Comparison of ENCODE assay signal across 9 cellular contexts in the genomic region with DNA sequence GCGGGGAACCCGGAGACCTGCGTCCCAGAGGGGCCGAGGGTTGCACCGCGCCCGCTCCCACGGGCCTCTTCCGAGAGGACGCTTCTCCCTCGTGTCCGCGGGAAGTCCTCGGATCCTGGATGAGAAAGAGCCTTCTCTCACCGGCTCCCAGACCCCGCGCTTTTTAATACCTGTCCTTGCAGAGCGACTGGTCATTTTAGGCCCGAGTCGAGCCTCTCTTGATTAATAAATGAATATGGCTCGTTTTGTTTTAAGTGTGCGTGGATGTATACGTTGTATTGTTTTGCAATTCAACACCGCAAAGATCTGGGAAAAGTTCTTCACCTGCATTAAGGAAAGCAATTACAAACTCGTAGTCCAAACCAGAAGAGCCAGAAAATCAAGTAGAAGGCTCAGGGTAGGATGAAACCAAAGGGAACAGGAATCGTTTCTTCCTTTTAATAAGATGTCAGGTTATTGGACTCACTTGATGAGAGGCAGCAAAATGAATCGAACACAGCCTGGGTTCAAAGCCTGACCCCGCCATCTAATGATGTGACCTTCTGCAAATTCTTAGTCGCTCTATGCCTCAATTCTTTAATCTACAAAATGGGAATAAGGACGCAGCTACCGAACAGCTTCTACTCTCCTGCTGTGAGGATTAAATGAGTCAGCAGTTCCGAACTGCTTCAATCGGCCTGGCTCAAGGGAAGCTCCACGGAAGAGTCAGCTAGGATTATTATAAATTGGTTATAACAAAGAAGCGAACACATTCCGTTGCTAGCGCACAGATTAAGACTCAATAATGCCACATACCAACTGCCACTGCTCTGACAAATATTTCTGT.
DNase-seq lines count a peak whose midpoint lies in the region; FAIRE-seq and TF ChIP-seq lines count a peak whose summit lies in the region.
"Had no signal": no experiment of that assay in that cellular context is flagged by ENCODE, and none has a peak within 500 bp of the region (broad histone marks: within the 10 kb centered on the region; RNA-seq: fewer than 3 reads in every experiment).

No MANE protein-coding gene starts in this region.

- no peak overlapping the region for H3K27ac Mint-ChIP-seq in osteocyte (ENCODE audit: unreplicated experiment)

- WGBS in adrenal gland, 4 donors: 43 to 71% (median 56%) methylated on average over 23 to 37 of the region's 37 CpGs

- TF ChIP-seq CTCF in PC-9 (conservative IDR thresholded peaks at IDR 0.05) (no peak), endothelial cell of umbilical vein (IDR thresholded peaks at IDR 0.05; ENCODE audit: extremely low read depth in 1 of 2, insufficient read depth in 1 of 2, low read depth in 1 of 2, low read length in 2 of 2) (no peak), osteocyte (IDR thresholded peaks at IDR 0.05) (no peak), adrenal gland (IDR thresholded peaks at IDR 0.05) (no peak), MM.1S (IDR thresholded peaks at IDR 0.05; ENCODE audit: low read length) (no peak)

- peak; percentile 86 for DNase-seq in DMS53 (lab: John Stamatoyannopoulos, UW)
- peak; percentile 30 to 73 for DNase-seq in PC-9
- no peak for DNase-seq in endothelial cell of umbilical vein (ENCODE audit: low read depth, low spot score)
- no peak for DNase-seq in osteocyte (ENCODE audit: extremely low spot score, unreplicated experiment)
- DNase-seq in adrenal gland: no peak
- DNase-seq in NCI-H1930 (lab: John Stamatoyannopoulos, UW): no peak
- no peak for DNase-seq in MM.1S
- no peak for DNase-seq in activated CD4-positive, alpha-beta T cell treated with anti-CD3 and anti-CD28 coated beads for 48 hours
- DNase-seq: KG1 had no signal

- H3K36me3 ChIP-seq in PC-9 (ENCODE audit: low read depth) (no peaks in the 10 kb centered on the region), endothelial cell of umbilical vein (ENCODE audit: control insufficient read depth in 2 of 2, extremely low read depth in 1 of 2, insufficient read depth in 2 of 2, low read length in 2 of 2) (no peaks in the 10 kb centered on the region), adrenal gland (replicated peaks in 1 of 2) (no peaks in the 10 kb centered on the region), MM.1S (replicated peaks; ENCODE audit: insufficient read depth, low read length) (no peaks in the 10 kb centered on the region)

- no peaks in the 10 kb centered on the region for H3K27me3 ChIP-seq in PC-9 (ENCODE audit: insufficient read depth, low read depth)
- H3K27me3 ChIP-seq in endothelial cell of umbilical vein (ENCODE audit: control insufficient read depth in 2 of 2, insufficient read depth in 2 of 2, low read length in 2 of 2): peaks cover 20 to 48% of the 10 kb centered on the region in 2 experiments
- H3K27me3 ChIP-seq in adrenal gland: peaks cover 4% of the 10 kb centered on the region
- no peaks in the 10 kb centered on the region for H3K27me3 ChIP-seq in MM.1S (replicated peaks; ENCODE audit: insufficient read depth, low read length)

- H3K9me1 ChIP-seq in endothelial cell of umbilical vein (replicated peaks; ENCODE audit: control insufficient read depth, extremely low read depth, insufficient read depth, low read length): no peaks in the 10 kb centered on the region

- no peaks in the 10 kb centered on the region for H3K79me2 ChIP-seq in PC-9 (ENCODE audit: low read depth)
- H3K79me2 ChIP-seq in endothelial cell of umbilical vein (ENCODE audit: control insufficient read depth, insufficient read depth, low read length): no peaks in the 10 kb centered on the region
- H3K79me2 ChIP-seq in MM.1S (ENCODE audit: low read length): no peaks in the 10 kb centered on the region

- H3K4me1 ChIP-seq in PC-9 (replicated peaks; ENCODE audit: insufficient read depth) (peaks cover 31% of the 10 kb centered on the region), endothelial cell of umbilical vein (ENCODE audit: control insufficient read depth, extremely low read depth, insufficient read depth, low read length) (peaks cover 6% of the 10 kb centered on the region), adrenal gland (replicated peaks in 1 of 2) (peaks cover 0 to 4% of the 10 kb centered on the region in 2 donors), MM.1S (ENCODE audit: low read length) (no peaks in the 10 kb centered on the region)

- intact Hi-C loops in PC-9 (cut with micrococcal nuclease; ENCODE audit: unreplicated experiment): loop anchor here (1.0 to 5.0 kb wide), 6 partner anchors 19 to 352 kb away; a partner anchor contains a TSS
- intact Hi-C loops in endothelial cell of umbilical vein (cut with micrococcal nuclease): loop anchor here (5.0 kb wide), 1 partner anchor 82 kb away; no protein-coding TSS in a partner anchor
- intact Hi-C loops in adrenal gland (cut with DNase I): no loop called here

- H3K36me3 Mint-ChIP-seq in osteocyte (ENCODE audit: unreplicated experiment): no peaks in the 10 kb centered on the region

- H3F3A ChIP-seq in PC-9 (ENCODE audit: insufficient read depth, low read depth) (no peaks in the 10 kb centered on the region; the same call in 1 of the 2 replicates), MM.1S (ENCODE audit: insufficient read depth, low read length) (no peaks in the 10 kb centered on the region)

- H4K20me1 ChIP-seq in PC-9 (ENCODE audit: insufficient read depth) (no peaks in the 10 kb centered on the region), endothelial cell of umbilical vein (replicated peaks; ENCODE audit: control insufficient read depth, extremely low read depth, insufficient read depth, low read length) (no peaks in the 10 kb centered on the region), MM.1S (ENCODE audit: insufficient read depth, low read length) (no peaks in the 10 kb centered on the region)

- FAIRE-seq in endothelial cell of umbilical vein (lab: Jason Lieb, UNC): no peak

- dilution Hi-C loops in endothelial cell of umbilical vein (cut with MboI; ENCODE audit: extremely low pct_ligation_motif_present, low sequenced_read_pairs): no loop called here

- CTCF ChIA-PET in PC-9 (lab: Charles Lee): no interaction called here
- CTCF ChIA-PET in endothelial cell of umbilical vein (lab: Charles Lee): no interaction called here

- peaks cover 12% of the 10 kb centered on the region for H3K4me1 Mint-ChIP-seq in osteocyte (ENCODE audit: unreplicated experiment)

- H2AFZ ChIP-seq in PC-9 (peak overlapping the region; percentile 82), endothelial cell of umbilical vein (ENCODE audit: low read depth, low read length) (peak overlapping the region; percentile 78), MM.1S (ENCODE audit: low read length) (no peak overlapping the region)

- H3K4me3 Mint-ChIP-seq in osteocyte (ENCODE audit: unreplicated experiment): peak overlapping the region; percentile 76

- TF ChIP-seq POLR2A in endothelial cell of umbilical vein (IDR thresholded peaks at IDR 0.05; ENCODE audit: low read depth, low read length) (no peak), adrenal gland (IDR thresholded peaks at IDR 0.05) (no peak)

- BruUV-seq in PC-9 (replicated peaks; lab: Mats Ljungman, UMichigan): TSS peak; percentile 83
- no TSS peak for BruUV-seq in endothelial cell of umbilical vein (replicated peaks; lab: Mats Ljungman, UMichigan)

- no peaks in the 10 kb centered on the region for H3K9me2 ChIP-seq in PC-9 (ENCODE audit: insufficient read depth)
- no peaks in the 10 kb centered on the region for H3K9me2 ChIP-seq in MM.1S (replicated peaks; ENCODE audit: insufficient read depth, low read length)

- H3K4me3 ChIP-seq in PC-9 (peak overlapping the region; percentile 81), endothelial cell of umbilical vein (replicated peaks in 1 of 3; ENCODE audit: insufficient read depth in 1 of 3, low read depth in 1 of 3, low read length in 3 of 3) (peak overlapping the region in 1 of 3 experiments; percentile 29), adrenal gland (peak overlapping the region in 2 of 4 donors; percentile 20 to 68), MM.1S (ENCODE audit: low read length) (no peak overlapping the region)

- H3K27ac ChIP-seq in PC-9: peak overlapping the region; percentile 94
- no peak overlapping the region for H3K27ac ChIP-seq in endothelial cell of umbilical vein (ENCODE audit: insufficient read depth, low read depth, low read length)
- H3K27ac ChIP-seq in adrenal gland: peak overlapping the region in 1 of 5 donors; percentile 58
- no peak overlapping the region for H3K27ac ChIP-seq in MM.1S (ENCODE audit: low read length)

- H3K9me3 ChIP-seq in PC-9 (ENCODE audit: insufficient read depth, low read depth) (no peaks in the 10 kb centered on the region), endothelial cell of umbilical vein (replicated peaks; ENCODE audit: control insufficient read depth, insufficient read depth, low read length) (no peaks in the 10 kb centered on the region), adrenal gland (replicated peaks in 1 of 3) (no peaks in the 10 kb centered on the region), MM.1S (replicated peaks; ENCODE audit: insufficient read depth, low read length) (no peaks in the 10 kb centered on the region)

- H3K27me3 Mint-ChIP-seq in osteocyte (ENCODE audit: unreplicated experiment): peaks cover 20% of the 10 kb centered on the region

- POLR2A ChIA-PET in PC-9 (lab: Charles Lee; ENCODE audit: unreplicated experiment): interaction anchor here (0.6 to 0.7 kb wide), 4 partner anchors 10 to 942 kb away, joined by 3 to 11 read pairs (median 8); no protein-coding TSS in a partner anchor
- POLR2A ChIA-PET in endothelial cell of umbilical vein (lab: Charles Lee): no interaction called here

- H3K4me2 ChIP-seq in PC-9 (peak overlapping the region; percentile 80), endothelial cell of umbilical vein (ENCODE audit: insufficient read depth, low read length) (peak overlapping the region; percentile 24), MM.1S (ENCODE audit: low read depth, low read length) (no peak overlapping the region)

- H3K9ac ChIP-seq in endothelial cell of umbilical vein (replicated peaks; ENCODE audit: extremely low read depth, insufficient read depth, low read length) (no peak overlapping the region), MM.1S (ENCODE audit: low read length) (no peak overlapping the region)

- peaks cover 6% of the 10 kb centered on the region for H3K9me3 Mint-ChIP-seq in osteocyte (ENCODE audit: unreplicated experiment)

TF ChIP-seq in endothelial cell of umbilical vein, 7 proteins besides CTCF, POLR2A, EP300 and RAD21 (continues in another document):
- TF ChIP-seq POLR2AphosphoS5 (IDR thresholded peaks at IDR 0.05; ENCODE audit: insufficient read depth, low read depth, low read length) (no peak), JUN (IDR thresholded peaks at IDR 0.05; ENCODE audit: borderline replicate concordance, insufficient read depth, insufficient read length, low read depth) (no peak), FOS (IDR thresholded peaks at IDR 0.05; ENCODE audit: borderline replicate concordance, insufficient read depth, low read length) (no peak), MYC (IDR thresholded peaks at IDR 0.05; ENCODE audit: low read depth, low read length) (no peak), EZH2 (IDR thresholded peaks at IDR 0.05; ENCODE audit: borderline replicate concordance, low read depth, low read length, severe bottlenecking) (no peak)
- TF ChIP-seq, protein P1, sequence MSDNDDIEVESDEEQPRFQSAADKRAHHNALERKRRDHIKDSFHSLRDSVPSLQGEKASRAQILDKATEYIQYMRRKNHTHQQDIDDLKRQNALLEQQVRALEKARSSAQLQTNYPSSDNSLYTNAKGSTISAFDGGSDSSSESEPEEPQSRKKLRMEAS (IDR thresholded peaks at IDR 0.05; ENCODE audit: insufficient read depth, insufficient read length): no peak

Comparison
In these comparisons a context has a peak if more than half of its experiments do, and no peak if none do; other contexts are left out.
1. DNase-seq: peak in DMS53 (single experiment) and PC-9 (2 of 2); none in endothelial cell of umbilical vein (single experiment), osteocyte (single experiment), adrenal gland (0 of 7), NCI-H1930 (0 of 2), MM.1S (single experiment) and activated CD4-positive, alpha-beta T cell treated with anti-CD3 and anti-CD28 coated beads for 48 hours (single experiment).
2. intact Hi-C loops: an anchor here in PC-9 (1.0 to 5.0 kb wide) and endothelial cell of umbilical vein (5.0 kb wide); none called in adrenal gland.